ENCODE assay signal across 17 cellular contexts in the genomic region with DNA sequence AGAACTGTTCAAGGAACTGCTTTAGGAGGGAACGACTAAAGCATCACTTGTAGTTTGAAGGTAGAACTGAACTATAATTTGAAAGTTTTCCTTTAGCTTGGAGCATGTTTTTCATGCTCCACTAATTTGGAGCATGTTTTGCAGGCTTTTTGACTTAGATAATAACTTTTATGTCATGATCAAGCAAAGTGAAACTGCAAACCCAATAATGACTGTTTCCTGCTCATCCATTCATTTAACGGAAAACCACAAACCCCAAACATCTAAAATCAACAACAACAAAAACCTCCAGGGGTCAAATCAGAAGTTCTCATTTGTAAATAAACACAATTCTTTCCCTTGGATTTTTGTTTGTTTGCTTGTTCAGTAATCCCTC. TPM values are rescaled to one million over a fixed set of nuclear protein-coding genes. Genes with fewer than 3 reads are reported as not detected.
A peak's percentile ranks its signal among the peaks of the same experiment; 100 is the strongest.
DNase-seq lines count a peak whose midpoint lies in the region; ATAC-seq and TF ChIP-seq lines count a peak whose summit lies in the region.
"Had no signal": no experiment of that assay in that cellular context is flagged by ENCODE, and none has a peak within 500 bp of the region (broad histone marks: within the 10 kb centered on the region; RNA-seq: fewer than 3 reads in every experiment).

No MANE protein-coding gene starts in this region.

- peak overlapping the region; percentile 96 for H3K27ac ChIP-seq in psoas muscle
- no peak overlapping the region for H3K27ac ChIP-seq in H9 (ENCODE audit: insufficient read length, low read depth, low read length)
- H3K27ac ChIP-seq: thoracic aorta had no signal

- H3K9me3 Mint-ChIP-seq in H9: peaks cover 0 to 10% of the 10 kb centered on the region in 2 experiments; a peak in 2 of 5 replicates

- no peak for TF ChIP-seq CTCF in psoas muscle (IDR thresholded peaks at IDR 0.05)
- TF ChIP-seq CTCF in H9 (conservative IDR thresholded peaks at IDR 0.05): no peak

- H3K4me2 ChIP-seq in H9 (ENCODE audit: insufficient read depth, insufficient read length, low read length): no peak overlapping the region

- no peak overlapping the region for H3K56ac ChIP-seq in H9 (ENCODE audit: insufficient read length, low read depth, low read length)

- H3K14ac ChIP-seq in H9 (ENCODE audit: insufficient read depth, low read length): no peak overlapping the region

- H2BK5ac ChIP-seq in H9 (ENCODE audit: insufficient read length, low read length): no peak overlapping the region

- WGBS in psoas muscle, 3 donors: 4 to 7% (median 4%) methylated on average over 2 of the region's 2 CpGs
- no CpG with 5 or more reads among the region's 2 CpGs for WGBS in H9 (ENCODE audit: extremely low coverage, insufficient read length, low lambda C conversion rate)

- no peak overlapping the region for H3K4me3 ChIP-seq in Jurkat, Clone E6-1 (ENCODE audit: low read length)
- H3K4me3 ChIP-seq in endocrine pancreas (ENCODE audit: control insufficient read depth, insufficient read depth, low read length) (peak overlapping the region; percentile 95), psoas muscle (peak overlapping the region; percentile 84)
- H3K4me3 ChIP-seq: thoracic aorta had no signal

- no peaks in the 10 kb centered on the region; the same call in 1 of the 2 replicates for H3K27me3 Mint-ChIP-seq in H9 (ENCODE audit: low read depth)

- ATAC-seq in psoas muscle: no peak
- no peak for ATAC-seq in HG03139 (IDR thresholded peaks at IDR 0.05; ENCODE audit: unreplicated experiment)
- no peak for ATAC-seq in HG03565 (IDR thresholded peaks at IDR 0.05; ENCODE audit: unreplicated experiment)
- ATAC-seq: sciatic nerve, T-cell had no signal

- no peak overlapping the region for H4K8ac ChIP-seq in H9 (replicated peaks; ENCODE audit: insufficient read length, low read depth, low read length)

- peaks cover 22% of the 10 kb centered on the region for H3K23me2 ChIP-seq in H9 (ENCODE audit: insufficient read length, low read depth, low read length, poor library complexity, severe bottlenecking)

- H3K4me1 Mint-ChIP-seq in H9: peaks cover 40 to 65% of the 10 kb centered on the region in 2 experiments

- H3K4me1 ChIP-seq in endocrine pancreas (ENCODE audit: control insufficient read depth, insufficient read depth, low read length) (peaks cover 8% of the 10 kb centered on the region), psoas muscle (peaks cover 10% of the 10 kb centered on the region), H9 (ENCODE audit: insufficient read depth, low read length) (peaks cover 2% of the 10 kb centered on the region; the same call in 1 of the 2 replicates)

- H3K4ac ChIP-seq in H9 (ENCODE audit: low read depth, low read length): no peak overlapping the region

- H3K9me3 ChIP-seq in endocrine pancreas (ENCODE audit: control insufficient read depth, low read length) (no peaks in the 10 kb centered on the region), psoas muscle (no peaks in the 10 kb centered on the region), H9 (ENCODE audit: control insufficient read depth, low read depth, low read length) (no peaks in the 10 kb centered on the region)
- H3K9me3 ChIP-seq: thoracic aorta had no signal

- H2BK20ac ChIP-seq in H9 (ENCODE audit: low read depth, low read length, poor library complexity, severe bottlenecking): no peak overlapping the region

- H3K18ac ChIP-seq in H9 (ENCODE audit: insufficient read length, low read depth, low read length): no peak overlapping the region

- no peak overlapping the region for H4K91ac ChIP-seq in H9 (ENCODE audit: insufficient read length, low read depth, low read length)

- H3K79me2 ChIP-seq in H9 (ENCODE audit: insufficient read depth, low read length): no peaks in the 10 kb centered on the region

- peaks cover 2% of the 10 kb centered on the region for H4K20me1 ChIP-seq in H9 (ENCODE audit: control insufficient read depth, insufficient read depth, insufficient read length)

- no peak overlapping the region for H2AFZ ChIP-seq in H9 (ENCODE audit: low read length)

- H2BK12ac ChIP-seq in H9 (ENCODE audit: insufficient read length, low read depth, low read length): no peak overlapping the region

- H3K4me3 Mint-ChIP-seq in H9: peak overlapping the region in 1 of 2 experiments; percentile 55; a peak in 2 of 5 replicates

- H2BK120ac ChIP-seq in H9 (ENCODE audit: low read depth, low read length, poor library complexity, severe bottlenecking): no peak overlapping the region

- H3K27me3 ChIP-seq in endocrine pancreas (ENCODE audit: control insufficient read depth, insufficient read depth, low read length) (no peaks in the 10 kb centered on the region), psoas muscle (ENCODE audit: insufficient read depth in 3 of 3, low read length in 2 of 3) (peaks cover 0 to 56% (median 4%) of the 10 kb centered on the region in 3 donors), H9 (ENCODE audit: insufficient read depth, low read length) (peaks cover 93% of the 10 kb centered on the region)

- H3K79me1 ChIP-seq in H9 (ENCODE audit: insufficient read depth, low read depth, low read length, poor library complexity, severe bottlenecking): no peaks in the 10 kb centered on the region

- intact Hi-C loops in psoas muscle (cut with DNase I): loop anchor here in 1 of 2 donors (5.0 to 10.0 kb wide), 2 partner anchors 125 to 1037 kb away; partner anchors contain the start of gene PNISR

- H3T11ph ChIP-seq in H9 (ENCODE audit: low read length): no peak overlapping the region

- H2AK5ac ChIP-seq in H9 (ENCODE audit: insufficient read length, low read length): no peak overlapping the region

- H2BK15ac ChIP-seq in H9 (ENCODE audit: low read depth, low read length): no peak overlapping the region

- H3K9ac ChIP-seq in endocrine pancreas (ENCODE audit: control insufficient read depth, insufficient read depth, low read length) (peak overlapping the region; percentile 30), H9 (ENCODE audit: extremely low read depth, insufficient read length, low read length) (no peak overlapping the region)

- no peak overlapping the region for H3K27ac Mint-ChIP-seq in H9

- no peak overlapping the region for H3K23ac ChIP-seq in H9 (ENCODE audit: insufficient read length, low read depth, low read length)

- H3K36me3 ChIP-seq in endocrine pancreas (ENCODE audit: control insufficient read depth, insufficient read depth, low read length): no peaks in the 10 kb centered on the region
- H3K36me3 ChIP-seq in psoas muscle (ENCODE audit: insufficient read depth in 1 of 2, low read depth in 1 of 2): no peaks in the 10 kb centered on the region
- H3K36me3 ChIP-seq: thoracic aorta had no signal

- H3K36me3 Mint-ChIP-seq in H9 (ENCODE audit: insufficient read depth in 1 of 3, low read depth in 3 of 3): no peaks in the 10 kb centered on the region

- DNase-seq in EH (ENCODE audit: low read depth): peak; percentile 67
- DNase-seq in Jurkat, Clone E6-1 (ENCODE audit: low read depth, low spot score): peak; percentile 33
- DNase-seq in psoas muscle: no peak
- no peak for DNase-seq in stimulated activated CD4-positive, alpha-beta T cell treated with anti-CD3 and anti-CD28 coated beads, Interleukin-12 subunit alpha, Interleukin-12 subunit beta, amount 100 ng/mL, for 4 hours
- no peak for DNase-seq in H9
- DNase-seq: activated CD4-positive, alpha-beta T cell treated with anti-CD3 and anti-CD28 coated beads, Interleukin-2, amount 50 U/mL, for 1 hour; activated effector memory CD4-positive, alpha-beta T cell treated with anti-CD3 and anti-CD28 coated beads, Interleukin-2, amount 50 U/mL, for 16 hours; IMR-90; NCI-H1930; T-cell had no signal

- no peak overlapping the region for H4K5ac ChIP-seq in H9 (ENCODE audit: insufficient read length, low read depth, low read length)

RNA-seq across cellular contexts. Expression of gene SIM1, which starts 2.8 kb away (rescaled TPM):
- polyA plus RNA-seq in Jurkat, Clone E6-1 (2012; ENCODE audit: insufficient read depth, insufficient read length): not detected
- total RNA-seq in psoas muscle (10 to 100 TPM in 1 of 4 donors, 1 to 10 TPM in 2, under 1 TPM in 1; 0.60 to 14.4 (median 5.4) TPM), H9 (2021) (0.07 TPM in 1 of 2 replicates, not detected in the other)
- 10 to 100 TPM in 1 of 3 donors, 1 to 10 TPM in 1, under 1 TPM in 1; 0.76 to 11.2 (median 4.7) TPM for polyA plus RNA-seq in psoas muscle
- total RNA-seq: IMR-90, mononuclear cell, T-cell, thoracic aorta had no signal
- polyA plus RNA-seq: esophagus, IMR-90 had no signal

Comparison
In these comparisons a context has a peak if more than half of its experiments do, and no peak if none do; other contexts are left out.
1. DNase-seq: peak in EH (single experiment) and Jurkat, Clone E6-1 (single experiment); none in psoas muscle (0 of 2), stimulated activated CD4-positive, alpha-beta T cell treated with anti-CD3 and anti-CD28 coated beads, Interleukin-12 subunit alpha, Interleukin-12 subunit beta, amount 100 ng/mL, for 4 hours (single experiment) and H9 (single experiment).